Comparison of ENCODE assay signal across 2 cellular contexts in the genomic region with DNA sequence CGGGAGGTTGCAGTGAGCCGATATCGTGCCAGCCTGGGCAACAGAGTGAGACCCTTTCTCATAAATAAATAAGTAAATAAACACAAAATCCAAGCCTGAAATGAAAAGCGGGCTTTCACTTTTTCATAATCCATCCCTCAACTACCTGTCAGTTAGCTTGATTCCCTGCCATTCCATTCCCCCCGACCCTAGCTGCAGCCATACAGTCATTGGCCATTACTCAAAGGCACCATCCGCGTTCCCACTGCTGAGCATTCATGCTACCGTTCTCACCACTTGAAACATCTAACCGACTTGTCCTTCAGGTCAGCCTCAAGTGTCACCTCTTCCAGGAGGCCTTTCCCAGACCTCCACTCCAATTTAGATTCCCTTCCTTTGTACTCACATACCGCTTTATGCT.
TF ChIP-seq lines count a peak whose summit lies in the region.

No MANE protein-coding gene starts in this region.

TF ChIP-seq in SK-N-SH, 30 proteins besides CTCF, POLR2A, EP300 and RAD21 (continued from another document):
- TF ChIP-seq, protein P1, sequence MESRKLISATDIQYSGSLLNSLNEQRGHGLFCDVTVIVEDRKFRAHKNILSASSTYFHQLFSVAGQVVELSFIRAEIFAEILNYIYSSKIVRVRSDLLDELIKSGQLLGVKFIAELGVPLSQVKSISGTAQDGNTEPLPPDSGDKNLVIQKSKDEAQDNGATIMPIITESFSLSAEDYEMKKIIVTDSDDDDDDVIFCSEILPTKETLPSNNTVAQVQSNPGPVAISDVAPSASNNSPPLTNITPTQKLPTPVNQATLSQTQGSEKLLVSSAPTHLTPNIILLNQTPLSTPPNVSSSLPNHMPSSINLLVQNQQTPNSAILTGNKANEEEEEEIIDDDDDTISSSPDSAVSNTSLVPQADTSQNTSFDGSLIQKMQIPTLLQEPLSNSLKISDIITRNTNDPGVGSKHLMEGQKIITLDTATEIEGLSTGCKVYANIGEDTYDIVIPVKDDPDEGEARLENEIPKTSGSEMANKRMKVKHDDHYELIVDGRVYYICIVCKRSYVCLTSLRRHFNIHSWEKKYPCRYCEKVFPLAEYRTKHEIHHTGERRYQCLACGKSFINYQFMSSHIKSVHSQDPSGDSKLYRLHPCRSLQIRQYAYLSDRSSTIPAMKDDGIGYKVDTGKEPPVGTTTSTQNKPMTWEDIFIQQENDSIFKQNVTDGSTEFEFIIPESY (IDR thresholded peaks at IDR 0.05; ENCODE audit: borderline replicate concordance, low read depth), result no peak
- TF ChIP-seq, protein P2, sequence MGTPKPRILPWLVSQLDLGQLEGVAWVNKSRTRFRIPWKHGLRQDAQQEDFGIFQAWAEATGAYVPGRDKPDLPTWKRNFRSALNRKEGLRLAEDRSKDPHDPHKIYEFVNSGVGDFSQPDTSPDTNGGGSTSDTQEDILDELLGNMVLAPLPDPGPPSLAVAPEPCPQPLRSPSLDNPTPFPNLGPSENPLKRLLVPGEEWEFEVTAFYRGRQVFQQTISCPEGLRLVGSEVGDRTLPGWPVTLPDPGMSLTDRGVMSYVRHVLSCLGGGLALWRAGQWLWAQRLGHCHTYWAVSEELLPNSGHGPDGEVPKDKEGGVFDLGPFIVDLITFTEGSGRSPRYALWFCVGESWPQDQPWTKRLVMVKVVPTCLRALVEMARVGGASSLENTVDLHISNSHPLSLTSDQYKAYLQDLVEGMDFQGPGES (IDR thresholded peaks at IDR 0.05; ENCODE audit: low read depth, low read length), result no peak
- TF ChIP-seq NRF1 (IDR thresholded peaks at IDR 0.05; ENCODE audit: low read depth, low read length), result no peak

TF ChIP-seq in SK-N-SH treated with all-trans-retinoic acid at 6 μM for 48 hours, 23 proteins besides CTCF, POLR2A, EP300 and RAD21 (continued from another document):
- TF ChIP-seq ZFP30 (CRISPR knock-in tag; IDR thresholded peaks at IDR 0.05), result no peak
- TF ChIP-seq, protein P3, sequence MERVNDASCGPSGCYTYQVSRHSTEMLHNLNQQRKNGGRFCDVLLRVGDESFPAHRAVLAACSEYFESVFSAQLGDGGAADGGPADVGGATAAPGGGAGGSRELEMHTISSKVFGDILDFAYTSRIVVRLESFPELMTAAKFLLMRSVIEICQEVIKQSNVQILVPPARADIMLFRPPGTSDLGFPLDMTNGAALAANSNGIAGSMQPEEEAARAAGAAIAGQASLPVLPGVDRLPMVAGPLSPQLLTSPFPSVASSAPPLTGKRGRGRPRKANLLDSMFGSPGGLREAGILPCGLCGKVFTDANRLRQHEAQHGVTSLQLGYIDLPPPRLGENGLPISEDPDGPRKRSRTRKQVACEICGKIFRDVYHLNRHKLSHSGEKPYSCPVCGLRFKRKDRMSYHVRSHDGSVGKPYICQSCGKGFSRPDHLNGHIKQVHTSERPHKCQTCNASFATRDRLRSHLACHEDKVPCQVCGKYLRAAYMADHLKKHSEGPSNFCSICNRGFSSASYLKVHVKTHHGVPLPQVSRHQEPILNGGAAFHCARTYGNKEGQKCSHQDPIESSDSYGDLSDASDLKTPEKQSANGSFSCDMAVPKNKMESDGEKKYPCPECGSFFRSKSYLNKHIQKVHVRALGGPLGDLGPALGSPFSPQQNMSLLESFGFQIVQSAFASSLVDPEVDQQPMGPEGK (CRISPR knock-in tag; IDR thresholded peaks at IDR 0.05; ENCODE audit: borderline replicate concordance), result no peak
- no peak for TF ChIP-seq PPARA (CRISPR knock-in tag; IDR thresholded peaks at IDR 0.05; ENCODE audit: borderline replicate concordance)
- no peak for TF ChIP-seq ZC3H10 (CRISPR knock-in tag; IDR thresholded peaks at IDR 0.05)
- no peak for TF ChIP-seq ZNF70 (CRISPR knock-in tag; IDR thresholded peaks at IDR 0.05)
- TF ChIP-seq BACH2 (CRISPR knock-in tag; IDR thresholded peaks at IDR 0.05; ENCODE audit: borderline replicate concordance), result no peak
- no peak for TF ChIP-seq CSRNP3 (CRISPR knock-in tag; IDR thresholded peaks at IDR 0.05)
- TF ChIP-seq CSDC2 (CRISPR knock-in tag; IDR thresholded peaks at IDR 0.05), result no peak
